22 cellular contexts compared by ENCODE assay signal in the genomic region with DNA sequence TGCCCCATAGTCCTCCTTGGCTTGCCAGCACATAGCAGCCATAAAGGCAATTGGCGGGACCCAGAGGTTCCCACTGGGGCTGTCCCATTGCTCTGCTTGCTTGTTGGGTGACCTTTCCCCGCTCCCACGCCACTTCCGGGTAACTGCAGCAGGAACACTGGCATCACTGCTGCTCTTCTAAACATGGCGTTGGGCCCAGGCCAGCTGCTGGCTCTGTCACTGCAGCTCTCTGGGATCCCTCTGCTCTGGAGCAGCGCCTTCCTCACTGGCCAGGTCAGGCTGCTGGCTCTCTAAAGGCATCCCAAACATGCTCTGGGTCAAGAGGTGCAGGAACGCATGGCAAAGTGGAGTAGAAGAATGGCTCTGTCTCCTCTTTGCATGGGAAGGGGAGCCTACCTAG.
"Had no signal": no experiment of that assay in that cellular context is flagged by ENCODE, and none has a peak within 500 bp of the region (broad histone marks: within the 10 kb centered on the region; RNA-seq: fewer than 3 reads in every experiment).

No MANE protein-coding gene starts in this region.

- H3K9me3 ChIP-seq: adrenal gland, pancreas, psoas muscle, tibial nerve had no signal

- H3K36me3 ChIP-seq: adrenal gland, cardiac muscle cell, pancreas, tibial nerve had no signal

- FAIRE-seq: frontal cortex, pancreas, TTC549 had no signal

- ATAC-seq: pancreas, psoas muscle had no signal

- H3K4me3 ChIP-seq: adrenal gland, cardiac muscle cell, coronary artery, dorsolateral prefrontal cortex, pancreas, psoas muscle, tibial nerve had no signal

- DNase-seq: activated CD4-positive, alpha-beta T cell treated with anti-CD3 and anti-CD28 coated beads for 4 hours; activated effector memory CD4-positive, alpha-beta T cell treated with Interleukin-2 at 50 U/mL for 16 hours; activated naive CD4-positive, alpha-beta T cell treated with Interleukin-2 at 50 U/mL for 16 hours; activated naive CD8-positive, alpha-beta T cell treated with anti-CD3 and anti-CD28 coated beads for 36 hours; adrenal gland; aorta; dorsolateral prefrontal cortex; effector memory CD4-positive, alpha-beta T cell; mammary epithelial cell; nucleus accumbens; pancreas; psoas muscle; stimulated activated CD4-positive, alpha-beta T cell treated with anti-CD3 and anti-CD28 coated beads, Interleukin-2, amount 100 ng/mL, for 48 hours; stimulated activated naive CD4-positive, alpha-beta T cell treated with Interleukin-2 at 50 U/mL for 16 hours; SW 1271; T-helper 9 cell had no signal

- H3K27me3 ChIP-seq: adrenal gland, cardiac muscle cell, pancreas, tibial nerve had no signal

- H3K4me1 ChIP-seq: adrenal gland, pancreas, psoas muscle, tibial nerve had no signal

- H3K27ac ChIP-seq: adrenal gland, cardiac muscle cell, coronary artery, dorsolateral prefrontal cortex, pancreas, psoas muscle, tibial nerve, VCaP had no signal
